In the genomic region with DNA sequence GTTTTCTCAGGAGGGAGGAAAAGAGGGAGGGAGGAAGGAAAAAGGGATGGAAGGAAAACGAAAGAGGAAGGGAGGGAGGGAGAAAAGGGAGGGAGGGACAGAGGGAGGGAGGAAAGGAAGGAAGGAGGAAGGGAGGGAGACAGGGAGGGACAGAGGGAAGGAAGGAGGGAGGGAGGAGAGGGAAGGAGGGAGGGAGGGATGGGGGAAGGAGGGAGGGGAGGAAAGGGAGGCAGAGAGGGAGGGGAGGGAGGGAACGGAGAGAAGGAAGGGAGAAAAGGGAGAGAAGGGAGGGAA, we compare ENCODE assay signal across 11 cellular contexts. TPM values are rescaled to one million over a fixed set of nuclear protein-coding genes. Genes with fewer than 3 reads are reported as not detected.
DNase-seq lines count a peak whose midpoint lies in the region; ATAC-seq and TF ChIP-seq lines count a peak whose summit lies in the region.
"Had no signal": no experiment of that assay in that cellular context is flagged by ENCODE, and none has a peak within 500 bp of the region (broad histone marks: within the 10 kb centered on the region; RNA-seq: fewer than 3 reads in every experiment).

No MANE protein-coding gene starts in this region.

- 45% methylated on average over 1 of the region's 2 CpGs; no CpG with 5 or more reads in 1 of the 2 experiments for WGBS in IMR-90 (ENCODE audit: extremely low coverage in 2 of 2, insufficient read length in 1 of 2), 2 experiments
- WGBS in mesodermal cell (ENCODE audit: insufficient coverage in 2 of 2), 2 experiments = 91% methylated on average over 1 of the region's 2 CpGs; no CpG with 5 or more reads in 1 of the 2 experiments
- WGBS in testis, 2 donors = 21 to 33% methylated on average over 2 of the region's 2 CpGs

- H2BK20ac ChIP-seq in IMR-90 (ENCODE audit: low read depth, low read length) = no peak overlapping the region

- peak overlapping the region; percentile 91 for H2AK9ac ChIP-seq in IMR-90 (replicated peaks; ENCODE audit: low read depth, low read length, poor library complexity)

- TF ChIP-seq POLR2A in IMR-90 (IDR thresholded peaks at IDR 0.05; ENCODE audit: low read depth, low read length) (no peak), testis (IDR thresholded peaks at IDR 0.05) (no peak)

- CTCF ChIA-PET in IMR-90 (lab: Yijun Ruan, JAX) = no interaction called here

- H3K79me1 ChIP-seq in IMR-90 (ENCODE audit: low read depth in 1 of 2, low read length in 2 of 2) = peaks cover 14 to 57% of the 10 kb centered on the region in 2 experiments

- H3K9me3 ChIP-seq in IMR-90 (ENCODE audit: control insufficient read depth, insufficient read depth, low read length) = no peaks in the 10 kb centered on the region
- H3K9me3 ChIP-seq in mesodermal cell (ENCODE audit: control insufficient read depth, low read length) = no peaks in the 10 kb centered on the region
- H3K9me3 ChIP-seq in testis = no peaks in the 10 kb centered on the region

- dilution Hi-C loops in IMR-90 (cut with HindIII; ENCODE audit: low sequenced_read_pairs, unreplicated experiment) = no loop called here

- H3K4me2 ChIP-seq in IMR-90 (ENCODE audit: low read depth, low read length) = peak overlapping the region; percentile 74

- peak overlapping the region; percentile 8; the same call in 1 of the 2 replicates for H3K4me3 ChIP-seq in IMR-90 (ENCODE audit: insufficient read depth, low read depth, low read length)
- no peak overlapping the region for H3K4me3 ChIP-seq in mesodermal cell (ENCODE audit: extremely low read depth, insufficient read depth, low read length, poor library complexity, severe bottlenecking)
- H3K4me3 ChIP-seq in testis = no peak overlapping the region
- H3K4me3 ChIP-seq in H7 (ENCODE audit: insufficient read depth, low read depth, low read length) = no peak overlapping the region

- TF ChIP-seq RAD21 in IMR-90 (IDR thresholded peaks at IDR 0.05; ENCODE audit: low read length) = no peak

- TF ChIP-seq CTCF in IMR-90 (conservative IDR thresholded peaks at IDR 0.05; ENCODE audit: low read depth, low read length) (no peak), testis (IDR thresholded peaks at IDR 0.05) (no peak)

- peak overlapping the region; percentile 55 to 88; a peak in 2 of 4 replicates for H4K8ac ChIP-seq in IMR-90 (ENCODE audit: low read depth in 2 of 2, low read length in 2 of 2)

- H3K9ac ChIP-seq in IMR-90 (ENCODE audit: low read depth, low read length) = peak overlapping the region; percentile 15
- H3K9ac ChIP-seq: parathyroid adenoma had no signal

- H2BK5ac ChIP-seq in IMR-90 (ENCODE audit: low read depth, low read length, poor library complexity, severe bottlenecking) = peak overlapping the region; percentile 77

- peak overlapping the region; percentile 79 for H3K4ac ChIP-seq in IMR-90 (ENCODE audit: low read depth, low read length)

- no peak overlapping the region; the same call in 1 of the 2 replicates for H3K56ac ChIP-seq in IMR-90 (ENCODE audit: extremely low read depth, insufficient read depth, low read length)

- H3K4me1 ChIP-seq in IMR-90 (ENCODE audit: control insufficient read depth, insufficient read depth, low read length) (peaks cover 14% of the 10 kb centered on the region), mesodermal cell (ENCODE audit: control insufficient read depth, insufficient read depth, low read length, poor library complexity, severe bottlenecking) (peaks cover 3% of the 10 kb centered on the region), testis (peaks cover 13% of the 10 kb centered on the region)
- H3K4me1 ChIP-seq: parathyroid adenoma had no signal

- H4K5ac ChIP-seq in IMR-90 (ENCODE audit: low read depth, low read length) = peak overlapping the region; percentile 7

- H2AFZ ChIP-seq in IMR-90 (replicated peaks; ENCODE audit: low read length, poor library complexity) = peak overlapping the region; percentile 53
- H2AFZ ChIP-seq: parathyroid adenoma had no signal

- H3K27ac ChIP-seq in IMR-90 (ENCODE audit: insufficient read depth, low read length) (peak overlapping the region; percentile 64; the same call in 1 of the 2 replicates), mesodermal cell (ENCODE audit: low read depth, low read length, severe bottlenecking) (peak overlapping the region; percentile 36), testis (peak overlapping the region; percentile 81 to 86)
- H3K27ac ChIP-seq: parathyroid adenoma had no signal

- H3K18ac ChIP-seq in IMR-90 (ENCODE audit: low read depth, low read length) = 0 out of 2 replicates have a peak overlapping the region, but pooled peaks have one; percentile 16

- intact Hi-C loops in IMR-90 (cut with micrococcal nuclease) (loop anchor here (2.0 kb wide), 1 partner anchor 13 kb away; no protein-coding TSS in a partner anchor), testis (cut with DNase I; ENCODE audit: low total_unique reads) (no loop called here)

- peak overlapping the region; percentile 2; the same call in 1 of the 2 replicates for H2BK120ac ChIP-seq in IMR-90 (ENCODE audit: low read depth, low read length)

- no TSS peak for BruUV-seq in IMR-90 (replicated peaks; lab: Mats Ljungman, UMichigan)

- no peak overlapping the region for H3K23ac ChIP-seq in IMR-90 (ENCODE audit: low read depth, low read length)

- POLR2A ChIA-PET in IMR-90 (lab: Charles Lee; ENCODE audit: unreplicated experiment) = no interaction called here

- H2AK5ac ChIP-seq in IMR-90 (ENCODE audit: low read depth, low read length) = no peak overlapping the region; the same call in 1 of the 2 replicates

- in situ Hi-C loops in IMR-90 (cut with MboI; ENCODE audit: low sequenced_read_pairs) (no loop called here), G401 (cut with HindIII; ENCODE audit: low sequenced_read_pairs) (no loop called here)

- peak; percentile 28; the same call in 1 of the 2 replicates for ATAC-seq in IMR-90 (ENCODE audit: low read depth)

- peak; percentile 14 for DNase-seq in IMR-90
- DNase-seq in fibroblast of gingiva (ENCODE audit: low read depth) = peak; percentile 35
- DNase-seq in testis = no peak
- DNase-seq in kidney glomerular epithelial cell (lab: John Stamatoyannopoulos, UW) = no peak
- no peak for DNase-seq in G401 (ENCODE audit: low spot score)
- no peak for DNase-seq in NCI-H524 treated with DMSO at 0.1 percent for 48 hours (lab: John Stamatoyannopoulos, UW)
- DNase-seq in H7 = no peak
- DNase-seq: activated T-cell treated with anti-CD3 and anti-CD28 coated beads, Interleukin-2, amount 50 U/mL, for 48 hours; NCI-H2029 had no signal

- H4K91ac ChIP-seq in IMR-90 (ENCODE audit: insufficient read depth, low read depth, low read length) = peak overlapping the region; percentile 4; the same call in 1 of the 2 replicates

- H3K27me3 ChIP-seq in IMR-90 (ENCODE audit: control insufficient read depth, insufficient read depth, low read length) = no peaks in the 10 kb centered on the region
- H3K27me3 ChIP-seq in testis = no peaks in the 10 kb centered on the region
- H3K27me3 ChIP-seq in H7 (ENCODE audit: control insufficient read depth, insufficient read depth, low read length) = no peaks in the 10 kb centered on the region

- peaks cover 5% of the 10 kb centered on the region for H4K20me1 ChIP-seq in IMR-90 (ENCODE audit: insufficient read depth, low read length)

- no peak overlapping the region for H2BK15ac ChIP-seq in IMR-90 (ENCODE audit: low read depth, low read length)

- peak overlapping the region; percentile 31; the same call in 1 of the 2 replicates for H3K14ac ChIP-seq in IMR-90 (replicated peaks; ENCODE audit: low read depth, low read length)

- H3K36me3 ChIP-seq in IMR-90 (ENCODE audit: control insufficient read depth, insufficient read depth, low read length) (peaks cover 39% of the 10 kb centered on the region), mesodermal cell (ENCODE audit: control insufficient read depth, insufficient read depth, low read length) (peaks cover 55% of the 10 kb centered on the region), testis (ENCODE audit: low read depth, missing control alignments) (no peaks in the 10 kb centered on the region), H7 (replicated peaks; ENCODE audit: control insufficient read depth, insufficient read depth, low read length) (peaks cover 14% of the 10 kb centered on the region)

- H3K9me1 ChIP-seq in IMR-90 (ENCODE audit: insufficient read depth, low read length) = peaks cover 3% of the 10 kb centered on the region

TF ChIP-seq in IMR-90, 13 proteins besides CTCF, POLR2A, EP300 and RAD21 (continues in another document):
- TF ChIP-seq RCOR1 (IDR thresholded peaks at IDR 0.05; ENCODE audit: insufficient replicate concordance, low read length) = no peak
- TF ChIP-seq MAZ (IDR thresholded peaks at IDR 0.05; ENCODE audit: borderline replicate concordance, low read depth, low read length) = no peak
- TF ChIP-seq, protein P1, sequence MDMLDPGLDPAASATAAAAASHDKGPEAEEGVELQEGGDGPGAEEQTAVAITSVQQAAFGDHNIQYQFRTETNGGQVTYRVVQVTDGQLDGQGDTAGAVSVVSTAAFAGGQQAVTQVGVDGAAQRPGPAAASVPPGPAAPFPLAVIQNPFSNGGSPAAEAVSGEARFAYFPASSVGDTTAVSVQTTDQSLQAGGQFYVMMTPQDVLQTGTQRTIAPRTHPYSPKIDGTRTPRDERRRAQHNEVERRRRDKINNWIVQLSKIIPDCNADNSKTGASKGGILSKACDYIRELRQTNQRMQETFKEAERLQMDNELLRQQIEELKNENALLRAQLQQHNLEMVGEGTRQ (IDR thresholded peaks at IDR 0.05; ENCODE audit: low read depth, low read length) = no peak
- TF ChIP-seq RFX5 (IDR thresholded peaks at IDR 0.05; ENCODE audit: low read depth, low read length) = no peak
- TF ChIP-seq CEBPB (IDR thresholded peaks at IDR 0.05; ENCODE audit: low read depth, low read length) = no peak

RNA-seq across cellular contexts. Expression of a gene that starts 15.4 kb away (rescaled TPM):
- total RNA-seq in IMR-90 (2012; rRNA removed) (26.2 and 28.3 TPM in 2 replicates), testis (10 to 100 TPM; 29.2 to 31.3 TPM)
- polyA plus RNA-seq in IMR-90 (2012; rRNA removed) (38.0 and 42.7 TPM in 2 replicates), testis (ENCODE audit: insufficient read depth, low read depth, low replicate concordance) (15.3 TPM)
- polyA plus RNA-seq in IMR-90 (2012; cell fraction: cytosol; rRNA removed) = 28.3 and 35.0 TPM in 2 replicates
- polyA plus RNA-seq in IMR-90 (2012; cell fraction: nucleus; rRNA removed; ENCODE audit: low replicate concordance) = 28.1 and 30.9 TPM in 2 replicates
- 40.0 TPM for polyA plus RNA-seq in mesodermal cell (2013, experiment 1 of 2)
- 32.4 TPM for polyA plus RNA-seq in mesodermal cell (2013, experiment 2 of 2)
- total RNA-seq in G401 (2014; rRNA removed; shearing (Covaris generic)) = 12.9 and 17.4 TPM in 2 replicates
- total RNA-seq in H7 (2014; rRNA removed; shearing (Covaris generic)) = 25.5 and 29.6 TPM in 2 replicates

RNA-seq across cellular contexts. Expression of a gene that starts 15.4 kb away (rescaled TPM):
- total RNA-seq in IMR-90 (2012; rRNA removed) = 13.1 and 13.6 TPM in 2 replicates
- 21.5 and 22.4 TPM in 2 replicates for polyA plus RNA-seq in IMR-90 (2012; rRNA removed)
- polyA plus RNA-seq in IMR-90 (2012; cell fraction: cytosol; rRNA removed) = 14.3 and 22.8 TPM in 2 replicates
- 6.0 and 10.4 TPM in 2 replicates for polyA plus RNA-seq in IMR-90 (2012; cell fraction: nucleus; rRNA removed; ENCODE audit: low replicate concordance)
- polyA plus RNA-seq in mesodermal cell (2013, experiment 1 of 2) = 22.1 TPM
- polyA plus RNA-seq in mesodermal cell (2013, experiment 2 of 2) = 17.5 TPM
- 10 to 100 TPM; 47.2 to 77.0 TPM for total RNA-seq in testis
- polyA plus RNA-seq in testis (ENCODE audit: insufficient read depth, low read depth, low replicate concordance) = 24.2 TPM
- total RNA-seq in G401 (2014; rRNA removed; shearing (Covaris generic)) = 53.6 and 62.0 TPM in 2 replicates
- total RNA-seq in H7 (2014; rRNA removed; shearing (Covaris generic)) = 55.4 and 59.1 TPM in 2 replicates

Comparison
In these comparisons a context has a peak if more than half of its experiments do, and no peak if none do; other contexts are left out.
1. DNase-seq: peak in IMR-90 (single experiment) and fibroblast of gingiva (single experiment); none in testis (single experiment), kidney glomerular epithelial cell (single experiment), G401 (single experiment), NCI-H524 treated with DMSO at 0.1 percent for 48 hours (single experiment) and H7 (single experiment).
2. Peak in every context shown above with its lines, with median percentiles within 50 percentile points of each other: H3K27ac ChIP-seq.